ENCODE assay signal across 12 cellular contexts in the genomic region with DNA sequence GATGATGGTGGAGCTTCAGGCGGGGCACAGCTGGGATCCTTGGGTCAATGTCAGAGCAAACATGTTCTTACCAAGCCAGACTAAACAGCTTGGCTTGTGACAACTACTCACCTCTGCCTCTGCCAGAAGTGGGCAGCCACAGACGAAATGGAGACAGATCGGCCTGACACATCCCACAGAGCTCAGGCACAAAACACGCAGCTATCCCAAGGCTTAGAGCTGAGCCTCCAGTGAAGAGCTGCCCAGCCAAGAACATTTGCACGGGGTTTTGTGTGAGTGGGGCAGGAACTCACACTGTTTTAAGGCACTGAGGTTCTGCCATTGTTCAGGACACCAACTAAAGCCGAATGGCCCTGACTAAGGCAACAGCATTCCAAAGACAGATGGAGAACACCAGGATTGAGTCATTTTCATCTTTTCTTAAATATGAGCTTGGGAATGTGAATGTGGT. TPM values are rescaled to one million over a fixed set of nuclear protein-coding genes. Genes with fewer than 3 reads are reported as not detected.
DNase-seq lines count a peak whose midpoint lies in the region; ATAC-seq and TF ChIP-seq lines count a peak whose summit lies in the region.
"Had no signal": no experiment of that assay in that cellular context is flagged by ENCODE, and none has a peak within 500 bp of the region (broad histone marks: within the 10 kb centered on the region; RNA-seq: fewer than 3 reads in every experiment).

No MANE protein-coding gene starts in this region.

- no peaks in the 10 kb centered on the region for H3K27me3 ChIP-seq in lung (ENCODE audit: control insufficient read depth, insufficient read depth)
- no peaks in the 10 kb centered on the region for H3K27me3 ChIP-seq in transverse colon
- no peaks in the 10 kb centered on the region for H3K27me3 ChIP-seq in testis

- TF ChIP-seq CTCF in coronary artery (IDR thresholded peaks at IDR 0.05), result no peak
- no peak for TF ChIP-seq CTCF in lung (IDR thresholded peaks at IDR 0.05; ENCODE audit: control extremely low read depth, extremely low read depth)
- no peak for TF ChIP-seq CTCF in transverse colon (IDR thresholded peaks at IDR 0.05)
- no peak for TF ChIP-seq CTCF in testis (IDR thresholded peaks at IDR 0.05)

- H3K4me1 ChIP-seq in lung (ENCODE audit: control insufficient read depth in 2 of 2, insufficient read depth in 2 of 2, low read length in 2 of 2) (peaks cover 0 to 11% of the 10 kb centered on the region in 2 donors), transverse colon (peaks cover 29 to 52% (median 36%) of the 10 kb centered on the region in 4 donors), testis (peaks cover 11% of the 10 kb centered on the region)

- DNase-seq in NCI-H2029 (lab: John Stamatoyannopoulos, UW), result peak; percentile 33
- no peak for DNase-seq in NCI-H2029 treated with DMSO at 0.1 percent for 48 hours (lab: John Stamatoyannopoulos, UW)
- peak; percentile 75 for DNase-seq in coronary artery (ENCODE audit: low spot score)
- DNase-seq in lung (ENCODE audit: low spot score), result no peak
- peak; percentile 7 for DNase-seq in transverse colon
- DNase-seq in testis, result no peak
- DNase-seq in T1000 (lab: John Stamatoyannopoulos, UW), result no peak
- DNase-seq: 8988T; activated CD8-positive, alpha-beta memory T cell treated with anti-CD3 and anti-CD28 coated beads, Interleukin-2, amount 50 U/mL, for 4 hours had no signal

- TF ChIP-seq POLR2A in transverse colon (IDR thresholded peaks at IDR 0.05) (no peak), testis (IDR thresholded peaks at IDR 0.05) (no peak)

- H3K9me3 ChIP-seq in lung (ENCODE audit: control insufficient read depth in 2 of 2, insufficient read depth in 1 of 2, low read length in 1 of 2), result no peaks in the 10 kb centered on the region
- H3K9me3 ChIP-seq in transverse colon, result peaks cover 0 to 6% of the 10 kb centered on the region in 2 donors
- H3K9me3 ChIP-seq in testis, result no peaks in the 10 kb centered on the region

- 55 to 60% methylated on average over 6 of the region's 6 CpGs for WGBS in lung, 2 donors
- 59% methylated on average over 6 of the region's 6 CpGs; no CpG with 5 or more reads in 1 of the 2 donors for WGBS in transverse colon (ENCODE audit: low coverage in 1 of 2), 2 donors
- WGBS in testis, 2 donors, result 47 to 62% methylated on average over 3 to 6 of the region's 6 CpGs

- intact Hi-C loops in transverse colon (cut with DNase I; ENCODE audit: low total_unique reads) (no loop called here), testis (cut with DNase I; ENCODE audit: low total_unique reads) (no loop called here)

- TF ChIP-seq EP300 in transverse colon (IDR thresholded peaks at IDR 0.05; ENCODE audit: low read depth), result no peak

- in situ Hi-C loops in transverse colon (cut with MboI; ENCODE audit: low pct_ligation_motif_present in 1 of 4, low pct_unique_long_range_greater_than_20kb in 1 of 4, low sequenced_read_pairs in 3 of 4), result loop anchor here in 2 of 4 donors (25.0 kb wide), 1 partner anchor 144 kb away; no protein-coding TSS in a partner anchor

- H3K36me3 ChIP-seq in lung (ENCODE audit: control insufficient read depth in 2 of 2, insufficient read depth in 2 of 2, low read length in 2 of 2) (no peaks in the 10 kb centered on the region), transverse colon (no peaks in the 10 kb centered on the region), testis (ENCODE audit: low read depth, missing control alignments) (no peaks in the 10 kb centered on the region)

- ATAC-seq in lung (ENCODE audit: insufficient read depth, low FRiP score) (no peak), HG03039 (IDR thresholded peaks at IDR 0.05; ENCODE audit: unreplicated experiment) (no peak)
- ATAC-seq: GM12878 had no signal

- H3K4me3 ChIP-seq in coronary artery, result peak overlapping the region; percentile 52
- H3K4me3 ChIP-seq in lung, result no peak overlapping the region
- no peak overlapping the region for H3K4me3 ChIP-seq in transverse colon
- no peak overlapping the region for H3K4me3 ChIP-seq in testis
- H3K4me3 ChIP-seq: GM12878 had no signal

- H3K27ac ChIP-seq in coronary artery, result peak overlapping the region; percentile 82 to 93
- H3K27ac ChIP-seq in lung (ENCODE audit: low read depth in 1 of 2, low read length in 1 of 2), result peak overlapping the region; percentile 4 to 86
- peak overlapping the region; percentile 78 to 90 (median 82) for H3K27ac ChIP-seq in transverse colon
- H3K27ac ChIP-seq in testis, result peak overlapping the region in 1 of 2 donors; percentile 3

RNA-seq across cellular contexts. Expression of gene PXDN, which starts 12.8 kb away (rescaled TPM):
- total RNA-seq in lung, result 100 to 1,000 TPM in 1 of 2 donors, 10 to 100 TPM in 1; 38.6 to 198 TPM
- 10 to 100 TPM; 10.6 to 51.7 TPM for polyA plus RNA-seq in lung
- total RNA-seq in transverse colon, result 10 to 100 TPM in 3 of 4 donors, 1 to 10 TPM in 1; 9.0 to 46.2 (median 18.5) TPM
- total RNA-seq in testis, result 10 to 100 TPM; 33.8 to 41.8 TPM
- 26.7 TPM for polyA plus RNA-seq in testis (ENCODE audit: insufficient read depth, low read depth, low replicate concordance)
- total RNA-seq: OCI-LY7 had no signal

Comparison
In these comparisons a context has a peak if more than half of its experiments do, and no peak if none do; other contexts are left out.
1. DNase-seq: peak in NCI-H2029 (single experiment), coronary artery (single experiment) and transverse colon (single experiment); none in NCI-H2029 treated with DMSO at 0.1 percent for 48 hours (single experiment), lung (single experiment), testis (single experiment) and T1000 (single experiment).